ENCODE assay signal across 1 cellular context in genomic region chr22:45671783-45672563, GRCh38.
TF ChIP-seq lines count a peak whose summit lies in the region.

Gene ATXN10, plus strand, starts transcription at chr22:45671834. Its CDS starts 230 bp downstream, at chr22:45672064.

TF ChIP-seq in HepG2, 621 proteins besides CTCF, POLR2A, EP300 and RAD21 (continued from another document and continues in another):
- no peak for TF ChIP-seq DMTF1 (CRISPR knock-in tag; IDR thresholded peaks at IDR 0.05)
- no peak for TF ChIP-seq ZNF12 (CRISPR knock-in tag; IDR thresholded peaks at IDR 0.05)
- no peak for TF ChIP-seq ZNF580 (CRISPR knock-in tag; IDR thresholded peaks at IDR 0.05; ENCODE audit: borderline replicate concordance, low read depth)
- no peak for TF ChIP-seq ZNF44 (CRISPR knock-in tag; IDR thresholded peaks at IDR 0.05)
- no peak for TF ChIP-seq ELF4 (CRISPR knock-in tag; IDR thresholded peaks at IDR 0.05; ENCODE audit: borderline replicate concordance)
- no peak for TF ChIP-seq JDP2 (CRISPR knock-in tag; IDR thresholded peaks at IDR 0.05; ENCODE audit: borderline replicate concordance)
- TF ChIP-seq FUBP1 (CRISPR knock-in tag; IDR thresholded peaks at IDR 0.05; ENCODE audit: borderline replicate concordance): no peak
- TF ChIP-seq SMC3 (IDR thresholded peaks at IDR 0.05; ENCODE audit: low read length): no peak
- no peak for TF ChIP-seq ZBTB2 (CRISPR knock-in tag; IDR thresholded peaks at IDR 0.05; ENCODE audit: low read depth)
- TF ChIP-seq ZNF740 (CRISPR knock-in tag; IDR thresholded peaks at IDR 0.05): peak; percentile 59; the same call in 1 of the 2 replicates
- no peak for TF ChIP-seq CBX5 (CRISPR knock-in tag; IDR thresholded peaks at IDR 0.05; ENCODE audit: borderline replicate concordance)
- TF ChIP-seq NAIF1 (CRISPR knock-in tag; IDR thresholded peaks at IDR 0.05; ENCODE audit: borderline replicate concordance): no peak; the same call in 1 of the 2 replicates
- peak; percentile 7; the same call in 1 of the 2 replicates for TF ChIP-seq ZFP91 (CRISPR knock-in tag; IDR thresholded peaks at IDR 0.05; ENCODE audit: borderline replicate concordance)
- TF ChIP-seq ZNF589 (CRISPR knock-in tag; conservative IDR thresholded peaks at IDR 0.05): no peak
- 0 out of 2 replicates have a peak, but pooled peaks have one; percentile 16 for TF ChIP-seq ZFP36L2 (CRISPR knock-in tag; IDR thresholded peaks at IDR 0.05)
- no peak for TF ChIP-seq HDAC6 (IDR thresholded peaks at IDR 0.05; ENCODE audit: low read depth, low read length)
- no peak for TF ChIP-seq ZNF180 (CRISPR knock-in tag; IDR thresholded peaks at IDR 0.05; ENCODE audit: borderline replicate concordance, low read depth)
- no peak for TF ChIP-seq ZNF577 (CRISPR knock-in tag; IDR thresholded peaks at IDR 0.05; ENCODE audit: borderline replicate concordance, low read depth)
- TF ChIP-seq MIXL1 (CRISPR knock-in tag; IDR thresholded peaks at IDR 0.05): no peak
- TF ChIP-seq ZNF691 (CRISPR knock-in tag; IDR thresholded peaks at IDR 0.05; ENCODE audit: borderline replicate concordance, low read depth): peak; percentile 36; the same call in 1 of the 2 replicates
- no peak for TF ChIP-seq ZNF724P (CRISPR knock-in tag; IDR thresholded peaks at IDR 0.05; ENCODE audit: borderline replicate concordance)
- TF ChIP-seq POLR2AphosphoS2 (IDR thresholded peaks at IDR 0.05; ENCODE audit: low read depth, low read length): no peak
- peak; percentile 98 for TF ChIP-seq HNRNPK (IDR thresholded peaks at IDR 0.05; ENCODE audit: low read depth, low read length, poor library complexity, severe bottlenecking)
- no peak for TF ChIP-seq ZNF232 (CRISPR knock-in tag; IDR thresholded peaks at IDR 0.05; ENCODE audit: borderline replicate concordance)
- TF ChIP-seq ZNF564 (CRISPR knock-in tag; IDR thresholded peaks at IDR 0.05): peak; percentile 65
- no peak for TF ChIP-seq RBM39 (IDR thresholded peaks at IDR 0.05; ENCODE audit: low read depth, low read length, poor library complexity, severe bottlenecking)
- TF ChIP-seq RBAK (CRISPR knock-in tag; IDR thresholded peaks at IDR 0.05): no peak
- no peak for TF ChIP-seq KLF11 (CRISPR knock-in tag; IDR thresholded peaks at IDR 0.05)
- no peak; the same call in 1 of the 2 replicates for TF ChIP-seq KMT2A (CRISPR knock-in tag; IDR thresholded peaks at IDR 0.05)
- no peak for TF ChIP-seq SNAPC5 (CRISPR knock-in tag; IDR thresholded peaks at IDR 0.05; ENCODE audit: borderline replicate concordance)
- TF ChIP-seq NR0B2 (CRISPR knock-in tag; IDR thresholded peaks at IDR 0.05): no peak
- TF ChIP-seq NFKB2 (CRISPR knock-in tag; IDR thresholded peaks at IDR 0.05; ENCODE audit: borderline replicate concordance): peak; percentile 11; the same call in 1 of the 2 replicates
- no peak for TF ChIP-seq ARID2 (CRISPR knock-in tag; IDR thresholded peaks at IDR 0.05; ENCODE audit: borderline replicate concordance)
- TF ChIP-seq ZNF710 (CRISPR knock-in tag; IDR thresholded peaks at IDR 0.05; ENCODE audit: borderline replicate concordance): peak; percentile 63; the same call in 1 of the 2 replicates
- TF ChIP-seq ATF5 (CRISPR knock-in tag; IDR thresholded peaks at IDR 0.05; ENCODE audit: low read depth): no peak
- peak; percentile 69; the same call in 1 of the 2 replicates for TF ChIP-seq NKX3-1 (CRISPR knock-in tag; IDR thresholded peaks at IDR 0.05)
- no peak for TF ChIP-seq ZNF652 (CRISPR knock-in tag; IDR thresholded peaks at IDR 0.05; ENCODE audit: borderline replicate concordance, low read depth)
- no peak for TF ChIP-seq ZFAT (CRISPR knock-in tag; conservative IDR thresholded peaks at IDR 0.05)
- peak; percentile 35; the same call in 1 of the 2 replicates for TF ChIP-seq SAFB2 (CRISPR knock-in tag; IDR thresholded peaks at IDR 0.05; ENCODE audit: borderline replicate concordance, low read depth)
- TF ChIP-seq SRF (IDR thresholded peaks at IDR 0.05; ENCODE audit: low read depth, low read length): no peak
- TF ChIP-seq RERE (CRISPR knock-in tag; IDR thresholded peaks at IDR 0.05; ENCODE audit: low read depth): no peak
- TF ChIP-seq ZNF34 (CRISPR knock-in tag; IDR thresholded peaks at IDR 0.05; ENCODE audit: borderline replicate concordance): peak; percentile 18; the same call in 1 of the 2 replicates
- TF ChIP-seq DNMT3B (CRISPR knock-in tag; conservative IDR thresholded peaks at IDR 0.05): no peak
- no peak for TF ChIP-seq CBX1 (IDR thresholded peaks at IDR 0.05; ENCODE audit: low read depth)
- TF ChIP-seq PHF21A (CRISPR knock-in tag; IDR thresholded peaks at IDR 0.05): no peak
